In the genomic region with DNA sequence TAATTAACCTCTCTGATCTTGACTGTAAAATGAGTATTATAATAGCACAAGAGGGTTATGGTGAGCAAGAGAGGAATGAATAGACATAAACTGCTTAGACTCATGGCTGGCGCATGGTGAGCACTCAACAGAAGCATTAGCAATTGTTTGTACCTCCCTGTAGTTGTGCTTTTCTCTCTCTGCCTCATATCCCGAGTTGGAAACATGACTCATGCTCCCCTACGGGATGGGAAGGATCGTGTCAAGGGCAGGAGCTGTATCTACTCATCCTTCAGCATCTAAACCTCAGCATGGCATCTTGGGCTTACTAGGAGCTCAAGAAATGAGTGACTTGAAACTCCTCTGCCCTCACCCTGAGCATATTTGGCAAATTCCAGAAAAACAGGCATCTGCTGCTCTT, we compare ENCODE assay signal across 22 cellular contexts.
DNase-seq lines count a peak whose midpoint lies in the region; TF ChIP-seq lines count a peak whose summit lies in the region.
"Had no signal": no experiment of that assay in that cellular context is flagged by ENCODE, and none has a peak within 500 bp of the region (broad histone marks: within the 10 kb centered on the region; RNA-seq: fewer than 3 reads in every experiment).

No MANE protein-coding gene starts in this region.

- H3K4me3 ChIP-seq in BJ (ENCODE audit: low read depth, low read length) (no peak overlapping the region), coronary artery (no peak overlapping the region), stomach smooth muscle (ENCODE audit: low read length in 2 of 2) (no peak overlapping the region)
- H3K4me3 ChIP-seq: BLaER1 treated with 17β-estradiol and CSF1 and Interleukin-3, amounts not matched to agents 10 nM and 100 nM had no signal

- H3K4me1 ChIP-seq in stomach smooth muscle (ENCODE audit: control insufficient read depth, insufficient read depth, low read length): peaks cover 3% of the 10 kb centered on the region
- H3K4me1 ChIP-seq: BLaER1 treated with 17β-estradiol and CSF1 and Interleukin-3, amounts not matched to agents 10 nM and 100 nM had no signal

- H3K27ac ChIP-seq in coronary artery: peak overlapping the region; percentile 76 to 90
- H3K27ac ChIP-seq in stomach smooth muscle (ENCODE audit: low read length): peak overlapping the region; percentile 37
- H3K27ac ChIP-seq: BLaER1 treated with 17β-estradiol and CSF1 and Interleukin-3, amounts not matched to agents 10 nM and 100 nM had no signal

- TF ChIP-seq CTCF in BJ (IDR thresholded peaks at IDR 0.05; ENCODE audit: insufficient read depth, low read depth, low read length) (no peak), coronary artery (IDR thresholded peaks at IDR 0.05) (no peak)

- H3K9ac ChIP-seq in stomach smooth muscle (ENCODE audit: low read length in 2 of 2): no peak overlapping the region
- H3K9ac ChIP-seq: BLaER1 treated with 17β-estradiol and CSF1 and Interleukin-3, amounts not matched to agents 10 nM and 100 nM had no signal

- no peaks in the 10 kb centered on the region for H3K36me3 ChIP-seq in BJ (ENCODE audit: control insufficient read depth, insufficient read depth, low read length)
- no peaks in the 10 kb centered on the region for H3K36me3 ChIP-seq in stomach smooth muscle (ENCODE audit: control insufficient read depth in 2 of 2, insufficient read depth in 2 of 2, low read length in 2 of 2)
- H3K36me3 ChIP-seq: BLaER1 treated with 17β-estradiol and CSF1 and Interleukin-3, amounts not matched to agents 10 nM and 100 nM had no signal

- CTCF ChIA-PET in BJ (lab: Yijun Ruan, JAX): no interaction called here

- H3K27me3 ChIP-seq in BJ (ENCODE audit: control insufficient read depth, insufficient read depth, low read length) (no peaks in the 10 kb centered on the region), stomach smooth muscle (ENCODE audit: control insufficient read depth in 1 of 2, insufficient read depth in 2 of 2, low read length in 2 of 2) (no peaks in the 10 kb centered on the region)
- H3K27me3 ChIP-seq: BLaER1 treated with 17β-estradiol and CSF1 and Interleukin-3, amounts not matched to agents 10 nM and 100 nM had no signal

- POLR2A ChIA-PET in BJ (lab: Charles Lee): no interaction called here

- DNase-seq in BJ (ENCODE audit: low read depth) (peak; percentile 7), M059J (ENCODE audit: low read depth) (peak; percentile 85), coronary artery (ENCODE audit: low spot score) (no peak), HuH-7 (ENCODE audit: low spot score) (no peak), COR-L47 (lab: John Stamatoyannopoulos, UW) (no peak), NCI-H2227 (lab: John Stamatoyannopoulos, UW; ENCODE audit: unreplicated experiment) (no peak)
- DNase-seq: activated CD8-positive, alpha-beta T cell treated with anti-CD3 and anti-CD28 coated beads, Interleukin-2, amount 10 ng/mL, durations not matched to agents 7 days and 5 days; activated naive CD4-positive, alpha-beta T cell treated with anti-CD3 and anti-CD28 coated beads for 36 hours; activated T-cell treated with anti-CD3 and anti-CD28 coated beads, Interleukin-2, amount 50 U/mL, for 24 hours; dermis blood vessel endothelial cell; foreskin melanocyte; GDM1; KBM-7; kidney; MV-4-11; naive thymus-derived CD8-positive, alpha-beta T cell; NCI-H1694; NCI-H2171 treated with DMSO at 0.1 percent for 48 hours; NCI-H69; T-helper 9 cell had no signal

- H3K9me3 ChIP-seq in stomach smooth muscle (ENCODE audit: control insufficient read depth in 2 of 2, low read length in 2 of 2): no peaks in the 10 kb centered on the region
- H3K9me3 ChIP-seq: BLaER1 treated with 17β-estradiol and CSF1 and Interleukin-3, amounts not matched to agents 10 nM and 100 nM had no signal

Comparison
In these comparisons a context has a peak if more than half of its experiments do, and no peak if none do; other contexts are left out.
1. DNase-seq: peak in BJ (single experiment) and M059J (single experiment); none in coronary artery (single experiment), HuH-7 (single experiment), COR-L47 (single experiment) and NCI-H2227 (single experiment).